11 cellular contexts compared by ENCODE assay signal in genomic region chr3:152177757-152178156, GRCh38.
DNase-seq lines count a peak whose midpoint lies in the region; ATAC-seq lines count a peak whose summit lies in the region.
"Had no signal": no experiment of that assay in that cellular context is flagged by ENCODE, and none has a peak within 500 bp of the region (broad histone marks: within the 10 kb centered on the region; RNA-seq: fewer than 3 reads in every experiment).

No MANE protein-coding gene starts in this region.

- DNase-seq in amniotic epithelial cell (ENCODE audit: low read depth) = peak; percentile 63
- no peak for DNase-seq in activated CD8-positive, alpha-beta memory T cell treated with anti-CD3 and anti-CD28 coated beads, Interleukin-2, amount 50 U/mL, for 48 hours
- DNase-seq in NAMALWA (ENCODE audit: low spot score) = no peak
- DNase-seq in stimulated activated CD4-positive, alpha-beta T cell treated with anti-CD3 and anti-CD28 coated beads, Interleukin-4, amount 100 ng/mL, for 1 hour = no peak
- DNase-seq: MV-4-11, nephron progenitor cell, T-cell had no signal

- ATAC-seq in GM18508 (IDR thresholded peaks at IDR 0.05; ENCODE audit: insufficient read depth, unreplicated experiment) (peak; percentile 96), GM21423 (IDR thresholded peaks at IDR 0.05; ENCODE audit: unreplicated experiment) (peak; percentile 96), HG03064 (IDR thresholded peaks at IDR 0.05; ENCODE audit: low read depth, unreplicated experiment) (peak; percentile 95), HG03025 (IDR thresholded peaks at IDR 0.05; ENCODE audit: low FRiP score, unreplicated experiment) (no peak)
- ATAC-seq: T-cell had no signal
